ENCODE assay signal across 1 cellular context in the genomic region with DNA sequence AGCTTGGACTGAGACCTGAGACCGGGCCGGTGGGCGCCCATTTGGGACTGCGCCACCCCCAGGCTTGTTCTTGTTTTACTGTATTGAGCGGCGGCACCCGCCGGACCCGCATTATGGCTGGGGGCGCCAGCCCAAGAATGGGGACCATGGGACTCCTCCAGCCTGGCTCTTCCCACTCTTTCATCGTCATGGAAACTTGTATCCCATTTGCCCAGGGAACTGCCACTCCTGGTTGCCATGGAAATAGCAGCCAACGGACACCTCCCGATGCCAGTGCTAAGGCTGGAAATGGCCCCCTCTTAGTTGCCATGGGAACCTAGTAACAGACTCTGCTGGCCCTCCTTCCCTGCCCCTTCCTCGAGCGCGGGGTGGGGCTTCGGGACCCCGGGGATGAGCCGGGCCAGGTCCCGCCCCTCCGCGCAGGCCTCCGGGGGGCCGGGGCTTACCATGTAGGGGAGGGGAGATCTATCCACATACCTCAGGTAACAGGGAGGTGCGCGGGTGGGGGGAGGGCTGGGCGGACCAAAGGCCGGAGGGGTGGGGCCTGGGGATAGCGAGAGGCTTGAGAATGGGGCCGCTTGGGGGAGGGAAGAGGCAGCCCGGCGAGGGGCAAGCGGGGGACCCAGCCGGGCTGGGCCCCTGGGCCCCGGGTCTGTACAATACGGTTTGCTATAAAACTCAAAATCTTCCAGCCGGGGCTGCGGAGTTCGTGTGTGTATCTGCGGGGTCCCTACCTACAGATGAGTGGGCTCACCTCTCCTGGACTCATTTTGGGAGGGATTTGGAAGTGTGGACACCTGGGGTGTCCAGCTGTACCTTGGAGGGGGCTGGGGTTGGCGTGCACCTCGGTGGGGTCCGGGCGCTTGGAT.
A peak's percentile ranks its signal among the peaks of the same experiment; 100 is the strongest.
TF ChIP-seq lines count a peak whose summit lies in the region.

No MANE protein-coding gene starts in this region.

TF ChIP-seq in GM12878, 131 proteins besides CTCF, POLR2A, EP300 and RAD21 (continues in another document):
- TF ChIP-seq ATF7 (IDR thresholded peaks at IDR 0.05; ENCODE audit: low read depth) (0 out of 2 replicates have a peak, but pooled peaks have one; percentile 14), LARP7 (IDR thresholded peaks at IDR 0.05) (no peak), SIN3A (IDR thresholded peaks at IDR 0.05; ENCODE audit: low read depth, low read length) (no peak), STAT3 (IDR thresholded peaks at IDR 0.05; ENCODE audit: low read depth, low read length) (no peak), RFX5 (IDR thresholded peaks at IDR 0.05; ENCODE audit: low read depth, low read length) (no peak), PML (IDR thresholded peaks at IDR 0.05; ENCODE audit: low read length) (no peak), FOXK2 (IDR thresholded peaks at IDR 0.05) (no peak), CBX5 (IDR thresholded peaks at IDR 0.05; ENCODE audit: low read depth) (no peak), SP1 (IDR thresholded peaks at IDR 0.05; ENCODE audit: low read depth, low read length) (peak; percentile 20), SRF (IDR thresholded peaks at IDR 0.05; ENCODE audit: low read depth in 2 of 2, low read length in 2 of 2) (no peak), MYC (IDR thresholded peaks at IDR 0.05; ENCODE audit: insufficient read depth, insufficient read length, insufficient replicate concordance, low read length, severe bottlenecking) (no peak), YBX1 (IDR thresholded peaks at IDR 0.05) (no peak), ZZZ3 (IDR thresholded peaks at IDR 0.05; ENCODE audit: control insufficient read depth, insufficient read length, low read depth) (no peak), CBX3 (IDR thresholded peaks at IDR 0.05; ENCODE audit: borderline replicate concordance, low read depth) (no peak), FOS (IDR thresholded peaks at IDR 0.05; ENCODE audit: borderline replicate concordance, extremely low read depth, insufficient read length) (no peak), BMI1 (IDR thresholded peaks at IDR 0.05; ENCODE audit: borderline replicate concordance) (peak; percentile 92), TBL1XR1 (IDR thresholded peaks at IDR 0.05; ENCODE audit: low read depth, low read length) (no peak)
- TF ChIP-seq, protein P1, sequence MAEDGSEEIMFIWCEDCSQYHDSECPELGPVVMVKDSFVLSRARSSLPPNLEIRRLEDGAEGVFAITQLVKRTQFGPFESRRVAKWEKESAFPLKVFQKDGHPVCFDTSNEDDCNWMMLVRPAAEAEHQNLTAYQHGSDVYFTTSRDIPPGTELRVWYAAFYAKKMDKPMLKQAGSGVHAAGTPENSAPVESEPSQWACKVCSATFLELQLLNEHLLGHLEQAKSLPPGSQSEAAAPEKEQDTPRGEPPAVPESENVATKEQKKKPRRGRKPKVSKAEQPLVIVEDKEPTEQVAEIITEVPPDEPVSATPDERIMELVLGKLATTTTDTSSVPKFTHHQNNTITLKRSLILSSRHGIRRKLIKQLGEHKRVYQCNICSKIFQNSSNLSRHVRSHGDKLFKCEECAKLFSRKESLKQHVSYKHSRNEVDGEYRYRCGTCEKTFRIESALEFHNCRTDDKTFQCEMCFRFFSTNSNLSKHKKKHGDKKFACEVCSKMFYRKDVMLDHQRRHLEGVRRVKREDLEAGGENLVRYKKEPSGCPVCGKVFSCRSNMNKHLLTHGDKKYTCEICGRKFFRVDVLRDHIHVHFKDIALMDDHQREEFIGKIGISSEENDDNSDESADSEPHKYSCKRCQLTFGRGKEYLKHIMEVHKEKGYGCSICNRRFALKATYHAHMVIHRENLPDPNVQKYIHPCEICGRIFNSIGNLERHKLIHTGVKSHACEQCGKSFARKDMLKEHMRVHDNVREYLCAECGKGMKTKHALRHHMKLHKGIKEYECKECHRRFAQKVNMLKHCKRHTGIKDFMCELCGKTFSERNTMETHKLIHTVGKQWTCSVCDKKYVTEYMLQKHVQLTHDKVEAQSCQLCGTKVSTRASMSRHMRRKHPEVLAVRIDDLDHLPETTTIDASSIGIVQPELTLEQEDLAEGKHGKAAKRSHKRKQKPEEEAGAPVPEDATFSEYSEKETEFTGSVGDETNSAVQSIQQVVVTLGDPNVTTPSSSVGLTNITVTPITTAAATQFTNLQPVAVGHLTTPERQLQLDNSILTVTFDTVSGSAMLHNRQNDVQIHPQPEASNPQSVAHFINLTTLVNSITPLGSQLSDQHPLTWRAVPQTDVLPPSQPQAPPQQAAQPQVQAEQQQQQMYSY (CRISPR knock-in tag; IDR thresholded peaks at IDR 0.05): no peak
- TF ChIP-seq, protein P2, sequence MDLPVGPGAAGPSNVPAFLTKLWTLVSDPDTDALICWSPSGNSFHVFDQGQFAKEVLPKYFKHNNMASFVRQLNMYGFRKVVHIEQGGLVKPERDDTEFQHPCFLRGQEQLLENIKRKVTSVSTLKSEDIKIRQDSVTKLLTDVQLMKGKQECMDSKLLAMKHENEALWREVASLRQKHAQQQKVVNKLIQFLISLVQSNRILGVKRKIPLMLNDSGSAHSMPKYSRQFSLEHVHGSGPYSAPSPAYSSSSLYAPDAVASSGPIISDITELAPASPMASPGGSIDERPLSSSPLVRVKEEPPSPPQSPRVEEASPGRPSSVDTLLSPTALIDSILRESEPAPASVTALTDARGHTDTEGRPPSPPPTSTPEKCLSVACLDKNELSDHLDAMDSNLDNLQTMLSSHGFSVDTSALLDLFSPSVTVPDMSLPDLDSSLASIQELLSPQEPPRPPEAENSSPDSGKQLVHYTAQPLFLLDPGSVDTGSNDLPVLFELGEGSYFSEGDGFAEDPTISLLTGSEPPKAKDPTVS (IDR thresholded peaks at IDR 0.05; ENCODE audit: low read depth, low read length): no peak
- TF ChIP-seq, protein P3, sequence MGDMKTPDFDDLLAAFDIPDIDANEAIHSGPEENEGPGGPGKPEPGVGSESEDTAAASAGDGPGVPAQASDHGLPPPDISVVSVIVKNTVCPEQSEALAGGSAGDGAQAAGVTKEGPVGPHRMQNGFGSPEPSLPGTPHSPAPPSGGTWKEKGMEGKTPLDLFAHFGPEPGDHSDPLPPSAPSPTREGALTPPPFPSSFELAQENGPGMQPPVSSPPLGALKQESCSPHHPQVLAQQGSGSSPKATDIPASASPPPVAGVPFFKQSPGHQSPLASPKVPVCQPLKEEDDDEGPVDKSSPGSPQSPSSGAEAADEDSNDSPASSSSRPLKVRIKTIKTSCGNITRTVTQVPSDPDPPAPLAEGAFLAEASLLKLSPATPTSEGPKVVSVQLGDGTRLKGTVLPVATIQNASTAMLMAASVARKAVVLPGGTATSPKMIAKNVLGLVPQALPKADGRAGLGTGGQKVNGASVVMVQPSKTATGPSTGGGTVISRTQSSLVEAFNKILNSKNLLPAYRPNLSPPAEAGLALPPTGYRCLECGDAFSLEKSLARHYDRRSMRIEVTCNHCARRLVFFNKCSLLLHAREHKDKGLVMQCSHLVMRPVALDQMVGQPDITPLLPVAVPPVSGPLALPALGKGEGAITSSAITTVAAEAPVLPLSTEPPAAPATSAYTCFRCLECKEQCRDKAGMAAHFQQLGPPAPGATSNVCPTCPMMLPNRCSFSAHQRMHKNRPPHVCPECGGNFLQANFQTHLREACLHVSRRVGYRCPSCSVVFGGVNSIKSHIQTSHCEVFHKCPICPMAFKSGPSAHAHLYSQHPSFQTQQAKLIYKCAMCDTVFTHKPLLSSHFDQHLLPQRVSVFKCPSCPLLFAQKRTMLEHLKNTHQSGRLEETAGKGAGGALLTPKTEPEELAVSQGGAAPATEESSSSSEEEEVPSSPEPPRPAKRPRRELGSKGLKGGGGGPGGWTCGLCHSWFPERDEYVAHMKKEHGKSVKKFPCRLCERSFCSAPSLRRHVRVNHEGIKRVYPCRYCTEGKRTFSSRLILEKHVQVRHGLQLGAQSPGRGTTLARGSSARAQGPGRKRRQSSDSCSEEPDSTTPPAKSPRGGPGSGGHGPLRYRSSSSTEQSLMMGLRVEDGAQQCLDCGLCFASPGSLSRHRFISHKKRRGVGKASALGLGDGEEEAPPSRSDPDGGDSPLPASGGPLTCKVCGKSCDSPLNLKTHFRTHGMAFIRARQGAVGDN (IDR thresholded peaks at IDR 0.05): no peak
- TF ChIP-seq, protein P4, sequence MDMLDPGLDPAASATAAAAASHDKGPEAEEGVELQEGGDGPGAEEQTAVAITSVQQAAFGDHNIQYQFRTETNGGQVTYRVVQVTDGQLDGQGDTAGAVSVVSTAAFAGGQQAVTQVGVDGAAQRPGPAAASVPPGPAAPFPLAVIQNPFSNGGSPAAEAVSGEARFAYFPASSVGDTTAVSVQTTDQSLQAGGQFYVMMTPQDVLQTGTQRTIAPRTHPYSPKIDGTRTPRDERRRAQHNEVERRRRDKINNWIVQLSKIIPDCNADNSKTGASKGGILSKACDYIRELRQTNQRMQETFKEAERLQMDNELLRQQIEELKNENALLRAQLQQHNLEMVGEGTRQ (IDR thresholded peaks at IDR 0.05; ENCODE audit: borderline replicate concordance, low read depth, low read length): no peak
- TF ChIP-seq, protein P5, sequence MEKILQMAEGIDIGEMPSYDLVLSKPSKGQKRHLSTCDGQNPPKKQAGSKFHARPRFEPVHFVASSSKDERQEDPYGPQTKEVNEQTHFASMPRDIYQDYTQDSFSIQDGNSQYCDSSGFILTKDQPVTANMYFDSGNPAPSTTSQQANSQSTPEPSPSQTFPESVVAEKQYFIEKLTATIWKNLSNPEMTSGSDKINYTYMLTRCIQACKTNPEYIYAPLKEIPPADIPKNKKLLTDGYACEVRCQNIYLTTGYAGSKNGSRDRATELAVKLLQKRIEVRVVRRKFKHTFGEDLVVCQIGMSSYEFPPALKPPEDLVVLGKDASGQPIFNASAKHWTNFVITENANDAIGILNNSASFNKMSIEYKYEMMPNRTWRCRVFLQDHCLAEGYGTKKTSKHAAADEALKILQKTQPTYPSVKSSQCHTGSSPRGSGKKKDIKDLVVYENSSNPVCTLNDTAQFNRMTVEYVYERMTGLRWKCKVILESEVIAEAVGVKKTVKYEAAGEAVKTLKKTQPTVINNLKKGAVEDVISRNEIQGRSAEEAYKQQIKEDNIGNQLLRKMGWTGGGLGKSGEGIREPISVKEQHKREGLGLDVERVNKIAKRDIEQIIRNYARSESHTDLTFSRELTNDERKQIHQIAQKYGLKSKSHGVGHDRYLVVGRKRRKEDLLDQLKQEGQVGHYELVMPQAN (conservative IDR thresholded peaks at IDR 0.05): no peak
- TF ChIP-seq, protein P6, sequence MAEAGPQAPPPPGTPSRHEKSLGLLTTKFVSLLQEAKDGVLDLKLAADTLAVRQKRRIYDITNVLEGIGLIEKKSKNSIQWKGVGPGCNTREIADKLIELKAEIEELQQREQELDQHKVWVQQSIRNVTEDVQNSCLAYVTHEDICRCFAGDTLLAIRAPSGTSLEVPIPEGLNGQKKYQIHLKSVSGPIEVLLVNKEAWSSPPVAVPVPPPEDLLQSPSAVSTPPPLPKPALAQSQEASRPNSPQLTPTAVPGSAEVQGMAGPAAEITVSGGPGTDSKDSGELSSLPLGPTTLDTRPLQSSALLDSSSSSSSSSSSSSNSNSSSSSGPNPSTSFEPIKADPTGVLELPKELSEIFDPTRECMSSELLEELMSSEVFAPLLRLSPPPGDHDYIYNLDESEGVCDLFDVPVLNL (IDR thresholded peaks at IDR 0.05; ENCODE audit: low read depth, low read length): no peak
- TF ChIP-seq, protein P7, sequence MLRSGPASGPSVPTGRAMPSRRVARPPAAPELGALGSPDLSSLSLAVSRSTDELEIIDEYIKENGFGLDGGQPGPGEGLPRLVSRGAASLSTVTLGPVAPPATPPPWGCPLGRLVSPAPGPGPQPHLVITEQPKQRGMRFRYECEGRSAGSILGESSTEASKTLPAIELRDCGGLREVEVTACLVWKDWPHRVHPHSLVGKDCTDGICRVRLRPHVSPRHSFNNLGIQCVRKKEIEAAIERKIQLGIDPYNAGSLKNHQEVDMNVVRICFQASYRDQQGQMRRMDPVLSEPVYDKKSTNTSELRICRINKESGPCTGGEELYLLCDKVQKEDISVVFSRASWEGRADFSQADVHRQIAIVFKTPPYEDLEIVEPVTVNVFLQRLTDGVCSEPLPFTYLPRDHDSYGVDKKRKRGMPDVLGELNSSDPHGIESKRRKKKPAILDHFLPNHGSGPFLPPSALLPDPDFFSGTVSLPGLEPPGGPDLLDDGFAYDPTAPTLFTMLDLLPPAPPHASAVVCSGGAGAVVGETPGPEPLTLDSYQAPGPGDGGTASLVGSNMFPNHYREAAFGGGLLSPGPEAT (IDR thresholded peaks at IDR 0.05; ENCODE audit: low read depth): no peak
- TF ChIP-seq, protein P8, sequence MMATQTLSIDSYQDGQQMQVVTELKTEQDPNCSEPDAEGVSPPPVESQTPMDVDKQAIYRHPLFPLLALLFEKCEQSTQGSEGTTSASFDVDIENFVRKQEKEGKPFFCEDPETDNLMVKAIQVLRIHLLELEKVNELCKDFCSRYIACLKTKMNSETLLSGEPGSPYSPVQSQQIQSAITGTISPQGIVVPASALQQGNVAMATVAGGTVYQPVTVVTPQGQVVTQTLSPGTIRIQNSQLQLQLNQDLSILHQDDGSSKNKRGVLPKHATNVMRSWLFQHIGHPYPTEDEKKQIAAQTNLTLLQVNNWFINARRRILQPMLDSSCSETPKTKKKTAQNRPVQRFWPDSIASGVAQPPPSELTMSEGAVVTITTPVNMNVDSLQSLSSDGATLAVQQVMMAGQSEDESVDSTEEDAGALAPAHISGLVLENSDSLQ (IDR thresholded peaks at IDR 0.05): peak; percentile 96
- TF ChIP-seq, protein P9, sequence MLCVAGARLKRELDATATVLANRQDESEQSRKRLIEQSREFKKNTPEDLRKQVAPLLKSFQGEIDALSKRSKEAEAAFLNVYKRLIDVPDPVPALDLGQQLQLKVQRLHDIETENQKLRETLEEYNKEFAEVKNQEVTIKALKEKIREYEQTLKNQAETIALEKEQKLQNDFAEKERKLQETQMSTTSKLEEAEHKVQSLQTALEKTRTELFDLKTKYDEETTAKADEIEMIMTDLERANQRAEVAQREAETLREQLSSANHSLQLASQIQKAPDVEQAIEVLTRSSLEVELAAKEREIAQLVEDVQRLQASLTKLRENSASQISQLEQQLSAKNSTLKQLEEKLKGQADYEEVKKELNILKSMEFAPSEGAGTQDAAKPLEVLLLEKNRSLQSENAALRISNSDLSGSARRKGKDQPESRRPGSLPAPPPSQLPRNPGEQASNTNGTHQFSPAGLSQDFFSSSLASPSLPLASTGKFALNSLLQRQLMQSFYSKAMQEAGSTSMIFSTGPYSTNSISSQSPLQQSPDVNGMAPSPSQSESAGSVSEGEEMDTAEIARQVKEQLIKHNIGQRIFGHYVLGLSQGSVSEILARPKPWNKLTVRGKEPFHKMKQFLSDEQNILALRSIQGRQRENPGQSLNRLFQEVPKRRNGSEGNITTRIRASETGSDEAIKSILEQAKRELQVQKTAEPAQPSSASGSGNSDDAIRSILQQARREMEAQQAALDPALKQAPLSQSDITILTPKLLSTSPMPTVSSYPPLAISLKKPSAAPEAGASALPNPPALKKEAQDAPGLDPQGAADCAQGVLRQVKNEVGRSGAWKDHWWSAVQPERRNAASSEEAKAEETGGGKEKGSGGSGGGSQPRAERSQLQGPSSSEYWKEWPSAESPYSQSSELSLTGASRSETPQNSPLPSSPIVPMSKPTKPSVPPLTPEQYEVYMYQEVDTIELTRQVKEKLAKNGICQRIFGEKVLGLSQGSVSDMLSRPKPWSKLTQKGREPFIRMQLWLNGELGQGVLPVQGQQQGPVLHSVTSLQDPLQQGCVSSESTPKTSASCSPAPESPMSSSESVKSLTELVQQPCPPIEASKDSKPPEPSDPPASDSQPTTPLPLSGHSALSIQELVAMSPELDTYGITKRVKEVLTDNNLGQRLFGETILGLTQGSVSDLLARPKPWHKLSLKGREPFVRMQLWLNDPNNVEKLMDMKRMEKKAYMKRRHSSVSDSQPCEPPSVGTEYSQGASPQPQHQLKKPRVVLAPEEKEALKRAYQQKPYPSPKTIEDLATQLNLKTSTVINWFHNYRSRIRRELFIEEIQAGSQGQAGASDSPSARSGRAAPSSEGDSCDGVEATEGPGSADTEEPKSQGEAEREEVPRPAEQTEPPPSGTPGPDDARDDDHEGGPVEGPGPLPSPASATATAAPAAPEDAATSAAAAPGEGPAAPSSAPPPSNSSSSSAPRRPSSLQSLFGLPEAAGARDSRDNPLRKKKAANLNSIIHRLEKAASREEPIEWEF (IDR thresholded peaks at IDR 0.05; ENCODE audit: insufficient replicate concordance, low read depth, low read length): no peak
